ENCODE assay signal across 14 cellular contexts in the genomic region with DNA sequence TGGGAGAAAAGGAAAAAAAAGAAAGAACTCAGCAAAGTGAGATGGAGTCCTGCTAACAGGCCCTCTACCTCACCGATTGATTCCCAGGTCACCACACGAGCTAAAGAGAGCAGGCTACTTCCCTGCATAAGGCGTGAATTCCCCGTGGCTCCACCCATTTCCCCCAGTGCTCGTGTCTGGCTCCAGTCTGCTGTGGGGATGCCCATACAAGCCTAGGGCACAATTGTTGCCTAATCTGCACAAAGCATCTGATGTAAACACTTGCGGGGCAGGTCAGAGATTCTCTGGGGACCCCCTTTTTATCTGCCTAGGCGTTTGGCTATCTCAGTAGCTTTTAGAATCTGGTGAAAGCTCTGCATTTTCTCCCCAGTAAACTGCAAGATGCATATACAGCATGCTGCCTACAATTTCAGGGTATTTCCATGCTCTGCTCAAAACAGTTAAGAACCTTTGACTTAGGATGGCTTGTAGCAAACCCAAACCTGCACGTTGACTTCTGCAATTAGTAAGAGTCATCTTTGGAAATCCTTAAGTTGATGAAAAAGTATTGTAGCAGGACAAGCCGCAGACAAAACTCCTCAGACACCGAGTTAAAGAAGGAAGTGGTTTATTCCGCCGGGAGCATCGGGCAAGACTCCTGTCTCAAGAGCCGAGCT. TPM values are rescaled to one million over a fixed set of nuclear protein-coding genes. Genes with fewer than 3 reads are reported as not detected.
DNase-seq lines count a peak whose midpoint lies in the region; ATAC-seq lines count a peak whose summit lies in the region.
"Had no signal": no experiment of that assay in that cellular context is flagged by ENCODE, and none has a peak within 500 bp of the region (broad histone marks: within the 10 kb centered on the region; RNA-seq: fewer than 3 reads in every experiment).

No MANE protein-coding gene starts in this region.

- POLR2A ChIA-PET in activated CD4-positive, alpha-beta memory T cell treated with anti-CD3 and anti-CD28 coated beads for 36 hours (lab: Charles Lee) = no interaction called here

- intact Hi-C loops in left cardiac atrium (cut with DNase I) = no loop called here
- intact Hi-C loops in Right ventricle myocardium superior (cut with DNase I) = no loop called here
- intact Hi-C loops in dendritic cell treated with granulocyte-macrophage colony-stimulating factor and Interleukin-4, amounts not matched to agents 40 ng/mL and 50 ng/mL, for 4 days (cut with micrococcal nuclease) = no loop called here
- intact Hi-C loops in activated CD4-positive, alpha-beta memory T cell treated with anti-CD3 and anti-CD28 coated beads for 36 hours (cut with micrococcal nuclease) = no loop called here

- no peak overlapping the region for H3K27ac Mint-ChIP-seq in dendritic cell treated with granulocyte-macrophage colony-stimulating factor and Interleukin-4, amounts not matched to agents 40 ng/mL and 50 ng/mL, for 4 days
- no peak overlapping the region for H3K27ac Mint-ChIP-seq in activated CD4-positive, alpha-beta memory T cell treated with anti-CD3 and anti-CD28 coated beads for 36 hours
- no peak overlapping the region for H3K27ac Mint-ChIP-seq in activated naive CD8-positive, alpha-beta T cell treated with anti-CD3 and anti-CD28 coated beads for 36 hours
- H3K27ac Mint-ChIP-seq: activated naive CD8-positive, alpha-beta T cell treated with anti-CD3 and anti-CD28 coated beads, Interleukin-2, amount 10 ng/mL, durations not matched to agents 7 days and 5 days had no signal

- H3K36me3 Mint-ChIP-seq in dendritic cell treated with granulocyte-macrophage colony-stimulating factor and Interleukin-4, amounts not matched to agents 40 ng/mL and 50 ng/mL, for 4 days (ENCODE audit: low read depth) = no peaks in the 10 kb centered on the region
- H3K36me3 Mint-ChIP-seq in activated CD4-positive, alpha-beta memory T cell treated with anti-CD3 and anti-CD28 coated beads for 36 hours = no peaks in the 10 kb centered on the region
- H3K36me3 Mint-ChIP-seq in activated naive CD8-positive, alpha-beta T cell treated with anti-CD3 and anti-CD28 coated beads for 36 hours = peaks cover 5% of the 10 kb centered on the region

- DNase-seq in left cardiac atrium (peak; percentile 22), Right ventricle myocardium superior (no peak), T-helper 1 cell (no peak), HCEC 1CT (no peak)
- DNase-seq in activated CD4-positive, alpha-beta memory T cell treated with anti-CD3 and anti-CD28 coated beads for 36 hours = no peak
- DNase-seq in activated naive CD8-positive, alpha-beta T cell treated with anti-CD3 and anti-CD28 coated beads for 36 hours = no peak
- DNase-seq: activated naive CD8-positive, alpha-beta T cell treated with anti-CD3 and anti-CD28 coated beads, Interleukin-2, amount 10 ng/mL, durations not matched to agents 7 days and 5 days; dermis blood vessel endothelial cell; DMS53; NCI-H1048; NCI-H526 had no signal

- CTCF ChIA-PET in activated CD4-positive, alpha-beta memory T cell treated with anti-CD3 and anti-CD28 coated beads for 36 hours (lab: Charles Lee) = no interaction called here

- peak overlapping the region; percentile 30 for H3K4me3 Mint-ChIP-seq in dendritic cell treated with granulocyte-macrophage colony-stimulating factor and Interleukin-4, amounts not matched to agents 40 ng/mL and 50 ng/mL, for 4 days
- no peak overlapping the region for H3K4me3 Mint-ChIP-seq in activated CD4-positive, alpha-beta memory T cell treated with anti-CD3 and anti-CD28 coated beads for 36 hours
- H3K4me3 Mint-ChIP-seq in activated naive CD8-positive, alpha-beta T cell treated with anti-CD3 and anti-CD28 coated beads for 36 hours = no peak overlapping the region
- H3K4me3 Mint-ChIP-seq: activated naive CD8-positive, alpha-beta T cell treated with anti-CD3 and anti-CD28 coated beads, Interleukin-2, amount 10 ng/mL, durations not matched to agents 7 days and 5 days had no signal

- ATAC-seq in left cardiac atrium (peak in 1 of 2 donors; percentile 45), Right ventricle myocardium superior (ENCODE audit: poor library complexity) (no peak)

- peaks cover 12% of the 10 kb centered on the region for H3K9me3 Mint-ChIP-seq in dendritic cell treated with granulocyte-macrophage colony-stimulating factor and Interleukin-4, amounts not matched to agents 40 ng/mL and 50 ng/mL, for 4 days
- H3K9me3 Mint-ChIP-seq in activated CD4-positive, alpha-beta memory T cell treated with anti-CD3 and anti-CD28 coated beads for 36 hours = no peaks in the 10 kb centered on the region
- peaks cover 3% of the 10 kb centered on the region for H3K9me3 Mint-ChIP-seq in activated naive CD8-positive, alpha-beta T cell treated with anti-CD3 and anti-CD28 coated beads for 36 hours

- peaks cover 20% of the 10 kb centered on the region for H3K9me3 ChIP-seq in HUES6 (ENCODE audit: control insufficient read depth, insufficient read depth, low read depth, low read length)

- peak overlapping the region; percentile 62; the same call in 1 of the 2 replicates for H3K27ac ChIP-seq in HUES6 (ENCODE audit: low read depth, low read length)
- H3K27ac ChIP-seq: HL-60 had no signal

- peak overlapping the region; percentile 48 for H3K9ac ChIP-seq in HUES6 (ENCODE audit: low read length)

- H3K36me3 ChIP-seq in HUES6 (ENCODE audit: control insufficient read depth, insufficient read depth, low read length) = peaks cover 4% of the 10 kb centered on the region; the same call in 1 of the 2 replicates

- peaks cover 5% of the 10 kb centered on the region for H3K27me3 Mint-ChIP-seq in dendritic cell treated with granulocyte-macrophage colony-stimulating factor and Interleukin-4, amounts not matched to agents 40 ng/mL and 50 ng/mL, for 4 days
- H3K27me3 Mint-ChIP-seq in activated CD4-positive, alpha-beta memory T cell treated with anti-CD3 and anti-CD28 coated beads for 36 hours = peaks cover 1% of the 10 kb centered on the region
- peaks cover 4% of the 10 kb centered on the region for H3K27me3 Mint-ChIP-seq in activated naive CD8-positive, alpha-beta T cell treated with anti-CD3 and anti-CD28 coated beads for 36 hours

- H3K4me1 Mint-ChIP-seq in dendritic cell treated with granulocyte-macrophage colony-stimulating factor and Interleukin-4, amounts not matched to agents 40 ng/mL and 50 ng/mL, for 4 days (ENCODE audit: low read depth) = peaks cover 10% of the 10 kb centered on the region
- H3K4me1 Mint-ChIP-seq in activated CD4-positive, alpha-beta memory T cell treated with anti-CD3 and anti-CD28 coated beads for 36 hours (ENCODE audit: low read depth) = no peaks in the 10 kb centered on the region
- peaks cover 4% of the 10 kb centered on the region for H3K4me1 Mint-ChIP-seq in activated naive CD8-positive, alpha-beta T cell treated with anti-CD3 and anti-CD28 coated beads for 36 hours
- H3K4me1 Mint-ChIP-seq: activated naive CD8-positive, alpha-beta T cell treated with anti-CD3 and anti-CD28 coated beads, Interleukin-2, amount 10 ng/mL, durations not matched to agents 7 days and 5 days had no signal

- H3K4me3 ChIP-seq in HUES6 (ENCODE audit: low read depth, low read length) = no peak overlapping the region

- H3K4me1 ChIP-seq in HUES6 (ENCODE audit: control insufficient read depth, insufficient read depth, low read length) = peaks cover 53% of the 10 kb centered on the region

- no peaks in the 10 kb centered on the region for H3K27me3 ChIP-seq in HUES6 (ENCODE audit: control insufficient read depth, insufficient read depth, low read length)

RNA-seq across cellular contexts. Expression of gene MYO3B, which starts 34.8 kb away (rescaled TPM):
- total RNA-seq in left cardiac atrium = not detected
- not detected for total RNA-seq in Right ventricle myocardium superior
- under 1 TPM; 0.48 TPM for total RNA-seq in activated CD4-positive, alpha-beta memory T cell treated with anti-CD3 and anti-CD28 coated beads for 36 hours
- under 1 TPM; 0.04 to 0.08 TPM for total RNA-seq in activated naive CD8-positive, alpha-beta T cell treated with anti-CD3 and anti-CD28 coated beads for 36 hours
- total RNA-seq: dermis blood vessel endothelial cell had no signal
